In genomic region chr2:207791579-207792243, GRCh38 we compare ENCODE assay signal across 24 cellular contexts. TPM values are rescaled to one million over a fixed set of nuclear protein-coding genes. Genes with fewer than 3 reads are reported as not detected.
DNase-seq lines count a peak whose midpoint lies in the region; ATAC-seq and TF ChIP-seq lines count a peak whose summit lies in the region.
"Had no signal": no experiment of that assay in that cellular context is flagged by ENCODE, and none has a peak within 500 bp of the region (broad histone marks: within the 10 kb centered on the region; RNA-seq: fewer than 3 reads in every experiment).

No MANE protein-coding gene starts in this region.

- H3K4me1 ChIP-seq in PC-9 (replicated peaks; ENCODE audit: insufficient read depth) (peaks cover 14% of the 10 kb centered on the region), esophagus (ENCODE audit: control insufficient read depth in 2 of 2, insufficient read depth in 2 of 2, low read length in 1 of 2) (peaks cover 2 to 15% of the 10 kb centered on the region in 2 donors), SJCRH30 (peaks cover 8% of the 10 kb centered on the region)

- H3K4me3 ChIP-seq in PC-9 (no peak overlapping the region), esophagus (ENCODE audit: low read depth in 1 of 2, low read length in 2 of 2) (no peak overlapping the region), SJCRH30 (no peak overlapping the region)
- H3K4me3 ChIP-seq: BLaER1, GM12878 had no signal

- CTCF ChIA-PET in PC-9 (lab: Charles Lee) = interaction anchor here (0.9 kb wide), 1 partner anchor 19 kb away, joined by 4 read pairs; no protein-coding TSS in a partner anchor

- H3K27me3 ChIP-seq in PC-9 (ENCODE audit: insufficient read depth, low read depth) (no peaks in the 10 kb centered on the region), esophagus (ENCODE audit: control insufficient read depth in 1 of 2, insufficient read depth in 2 of 2, low read length in 2 of 2) (no peaks in the 10 kb centered on the region), SJCRH30 (no peaks in the 10 kb centered on the region)
- H3K27me3 ChIP-seq: BLaER1 had no signal

- peaks cover 6% of the 10 kb centered on the region for H3F3A ChIP-seq in PC-9 (ENCODE audit: insufficient read depth, low read depth)

- no TSS peak for BruUV-seq in PC-9 (replicated peaks; lab: Mats Ljungman, UMichigan)

- no peaks in the 10 kb centered on the region for H3K36me3 Mint-ChIP-seq in progenitor cell of endocrine pancreas (ENCODE audit: insufficient read depth)

- peak; percentile 61 for DNase-seq in NOMO-1 treated with DMSO at 0.1 percent for 48 hours (lab: John Stamatoyannopoulos, UW; ENCODE audit: unreplicated experiment)
- DNase-seq in NOMO-1 treated with dmso at 0.1 percent for 144 hours (lab: John Stamatoyannopoulos, UW; ENCODE audit: unreplicated experiment) = no peak
- peak in 1 of 2 experiments; percentile 31 for DNase-seq in PC-9
- DNase-seq in progenitor cell of endocrine pancreas (ENCODE audit: low spot score, unreplicated experiment) = no peak
- no peak for DNase-seq in NCI-H226
- DNase-seq in SJCRH30 = no peak
- no peak for DNase-seq in stimulated activated naive CD8-positive, alpha-beta T cell treated with anti-CD3 and anti-CD28 coated beads, Interleukin-15, Interleukin-2, amounts not matched to agents 100 U/mL and 50 U/mL, for 24 hours
- DNase-seq: activated B cell treated with CpG ODN at 0.5 μM for 24 hours; activated CD8-positive, alpha-beta T cell treated with anti-CD3 and anti-CD28 coated beads for 36 hours; activated naive CD4-positive, alpha-beta T cell treated with anti-CD3 and anti-CD28 coated beads, Interleukin-2, amount 50 U/mL, for 16 hours; activated T-cell treated with anti-CD3 and anti-CD28 coated beads, Interleukin-2, amount 50 U/mL, for 1 hour; aorta; hypothalamus; midbrain; NCI-H187 treated with DMSO at 0.1 percent for 48 hours; NCI-H446 treated with DMSO at 0.1 percent for 48 hours; nephron progenitor cell; SHP77 treated with DMSO at 0.1 percent for 48 hours; stimulated activated CD4-positive, alpha-beta T cell treated with anti-CD3 and anti-CD28 coated beads, Interleukin-2, amount 100 ng/mL, for 24 hours had no signal

- H3K27me3 Mint-ChIP-seq in progenitor cell of endocrine pancreas = no peaks in the 10 kb centered on the region

- no peaks in the 10 kb centered on the region for H3K79me2 ChIP-seq in PC-9 (ENCODE audit: low read depth)

- no peak for ATAC-seq in stimulated activated naive CD8-positive, alpha-beta T cell treated with anti-CD3 and anti-CD28 coated beads, Interleukin-15, Interleukin-2, amounts not matched to agents 100 U/mL and 50 U/mL, for 24 hours
- ATAC-seq: activated CD8-positive, alpha-beta T cell treated with anti-CD3 and anti-CD28 coated beads for 36 hours had no signal

- no peaks in the 10 kb centered on the region for H4K20me1 ChIP-seq in PC-9 (ENCODE audit: insufficient read depth)
- H4K20me1 ChIP-seq: BLaER1 had no signal

- no peaks in the 10 kb centered on the region for H3K9me2 ChIP-seq in PC-9 (ENCODE audit: insufficient read depth)

- 0 out of 2 replicates have a peak overlapping the region, but pooled peaks have one; percentile 31 for H3K4me2 ChIP-seq in PC-9

- 31 to 37% methylated on average over 6 of the region's 6 CpGs for WGBS in esophagus, 2 donors

- POLR2A ChIA-PET in PC-9 (lab: Charles Lee; ENCODE audit: unreplicated experiment) = interaction anchor here (0.7 kb wide), 1 partner anchor 627 kb away, joined by 3 read pairs; no protein-coding TSS in a partner anchor

- no peaks in the 10 kb centered on the region for H3K9me3 Mint-ChIP-seq in progenitor cell of endocrine pancreas (ENCODE audit: low read depth)
- H3K9me3 Mint-ChIP-seq: activated B cell treated with CpG ODN at 0.5 μM for 24 hours; activated CD8-positive, alpha-beta T cell treated with anti-CD3 and anti-CD28 coated beads for 36 hours; nephron progenitor cell; stimulated activated naive CD8-positive, alpha-beta T cell treated with anti-CD3 and anti-CD28 coated beads, Interleukin-15, Interleukin-2, amounts not matched to agents 100 ng/mL and 50 ng/mL, for 24 hours; T-helper 1 cell treated with Interleukin-12 subunit alpha and Interleukin-12 subunit beta and Interleukin-4 antibody, amounts not matched to agents 30 μg/mL and 1 μg/mL, for 36 hours had no signal

- H3K27ac ChIP-seq in PC-9 = no peak overlapping the region
- H3K27ac ChIP-seq in esophagus (ENCODE audit: low read depth in 2 of 2, low read length in 1 of 2) = peak overlapping the region; percentile 22 to 40
- H3K27ac ChIP-seq in SJCRH30 = no peak overlapping the region
- H3K27ac ChIP-seq: BLaER1 had no signal

- H3K27ac Mint-ChIP-seq in progenitor cell of endocrine pancreas = peak overlapping the region; percentile 93
- H3K27ac Mint-ChIP-seq: activated B cell treated with CpG ODN at 0.5 μM for 24 hours; activated CD8-positive, alpha-beta T cell treated with anti-CD3 and anti-CD28 coated beads for 36 hours; stimulated activated naive CD8-positive, alpha-beta T cell treated with anti-CD3 and anti-CD28 coated beads, Interleukin-15, Interleukin-2, amounts not matched to agents 100 ng/mL and 50 ng/mL, for 24 hours; T-helper 1 cell treated with Interleukin-12 subunit alpha and Interleukin-12 subunit beta and Interleukin-4 antibody, amounts not matched to agents 30 μg/mL and 1 μg/mL, for 36 hours had no signal

- intact Hi-C loops in PC-9 (cut with micrococcal nuclease; ENCODE audit: unreplicated experiment) = loop anchor here (5.0 kb wide), 1 partner anchor 56 kb away; no protein-coding TSS in a partner anchor

- no peaks in the 10 kb centered on the region for H3K36me3 ChIP-seq in PC-9 (ENCODE audit: low read depth)
- no peaks in the 10 kb centered on the region for H3K36me3 ChIP-seq in esophagus (ENCODE audit: control insufficient read depth in 2 of 2, insufficient read depth in 2 of 2, low read length in 1 of 2)
- H3K36me3 ChIP-seq in SJCRH30 = no peaks in the 10 kb centered on the region
- H3K36me3 ChIP-seq: BLaER1 had no signal

- H3K9me3 ChIP-seq in PC-9 (ENCODE audit: insufficient read depth, low read depth) (no peaks in the 10 kb centered on the region), esophagus (ENCODE audit: control insufficient read depth in 2 of 2, insufficient read depth in 1 of 2, low read depth in 1 of 2, low read length in 1 of 2) (no peaks in the 10 kb centered on the region), SJCRH30 (replicated peaks) (no peaks in the 10 kb centered on the region)
- H3K9me3 ChIP-seq: BLaER1 had no signal

- H3K4me3 Mint-ChIP-seq in progenitor cell of endocrine pancreas (ENCODE audit: low read depth) = no peak overlapping the region
- H3K4me3 Mint-ChIP-seq: activated B cell treated with CpG ODN at 0.5 μM for 24 hours; activated CD8-positive, alpha-beta T cell treated with anti-CD3 and anti-CD28 coated beads for 36 hours; nephron progenitor cell; stimulated activated naive CD8-positive, alpha-beta T cell treated with anti-CD3 and anti-CD28 coated beads, Interleukin-15, Interleukin-2, amounts not matched to agents 100 ng/mL and 50 ng/mL, for 24 hours; T-helper 1 cell treated with Interleukin-12 subunit alpha and Interleukin-12 subunit beta and Interleukin-4 antibody, amounts not matched to agents 30 μg/mL and 1 μg/mL, for 36 hours had no signal

- peaks cover 25% of the 10 kb centered on the region for H3K4me1 Mint-ChIP-seq in progenitor cell of endocrine pancreas (ENCODE audit: low read depth)
- H3K4me1 Mint-ChIP-seq: activated B cell treated with CpG ODN at 0.5 μM for 24 hours had no signal

- H2AFZ ChIP-seq in PC-9 = no peak overlapping the region

- TF ChIP-seq CTCF in PC-9 (conservative IDR thresholded peaks at IDR 0.05) (no peak), progenitor cell of endocrine pancreas (IDR thresholded peaks at IDR 0.05; ENCODE audit: unreplicated experiment) (no peak)

RNA-seq across cellular contexts. Expression of gene FZD5, which starts 22.0 kb away (rescaled TPM):
- total RNA-seq in PC-9 (2021) (5.6 and 6.8 TPM in 2 replicates), progenitor cell of endocrine pancreas (238 and 247 TPM in 2 replicates)
- 1 to 10 TPM; 1.8 to 3.0 TPM for polyA plus RNA-seq in esophagus
- 4.2 and 4.3 TPM in 2 replicates for total RNA-seq in SJCRH30 (2014; rRNA removed; shearing (Covaris generic))

Comparison
In these comparisons a context has a peak if more than half of its experiments do, and no peak if none do; other contexts are left out.
1. H3K27ac ChIP-seq: peak in esophagus (2 of 2); none in PC-9 (single experiment) and SJCRH30 (single experiment).
2. RNA of gene FZD5, which starts 22.0 kb away (total RNA-seq): 238 to 247 TPM in progenitor cell of endocrine pancreas; 5.6 to 6.8 TPM in PC-9 and 4.2 to 4.3 TPM in SJCRH30; every median in the first group is over 10 times any median in the second.